In the genomic region with DNA sequence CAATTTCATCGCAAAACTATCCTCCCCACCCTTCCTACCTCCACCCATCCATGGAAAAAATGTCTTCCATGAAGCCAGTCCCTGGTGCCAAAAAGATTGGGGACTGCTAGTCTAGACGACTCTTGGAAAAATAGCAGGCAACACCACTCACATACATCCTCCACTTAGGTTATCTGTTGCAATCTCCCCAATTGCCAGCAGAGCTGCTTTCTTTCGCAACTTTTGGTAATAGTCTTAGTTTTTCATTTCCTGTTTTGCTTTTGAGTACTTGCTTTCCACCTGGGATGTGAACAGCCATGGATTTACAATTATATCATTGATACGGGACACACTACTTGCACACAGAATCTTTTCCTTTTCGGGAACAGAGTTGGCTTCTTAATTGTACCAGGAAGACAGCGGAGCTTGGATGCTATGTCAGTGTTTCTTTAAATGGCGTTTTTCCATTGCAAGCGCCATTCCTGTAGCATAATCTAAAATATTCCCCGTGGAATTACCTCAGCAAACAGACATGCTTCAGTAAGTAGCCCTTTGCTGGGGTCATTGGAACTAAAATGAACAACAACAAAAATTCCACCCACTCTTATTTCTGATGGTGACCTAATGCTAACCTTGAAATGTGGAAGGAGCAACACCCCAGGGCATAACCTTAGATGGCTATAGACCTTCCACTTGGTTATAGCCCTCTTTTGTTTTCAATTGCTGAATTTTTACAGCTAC, we compare ENCODE assay signal across 19 cellular contexts.
DNase-seq lines count a peak whose midpoint lies in the region; ATAC-seq and TF ChIP-seq lines count a peak whose summit lies in the region.
"Had no signal": no experiment of that assay in that cellular context is flagged by ENCODE, and none has a peak within 500 bp of the region (broad histone marks: within the 10 kb centered on the region; RNA-seq: fewer than 3 reads in every experiment).

No MANE protein-coding gene starts in this region.

- peak; percentile 7 for DNase-seq in AG09319 (ENCODE audit: extremely low read depth, low read depth)
- peak; percentile 21 for DNase-seq in HCEC 1CT
- peak; percentile 61 for DNase-seq in SKM-1 (lab: John Stamatoyannopoulos, UW; ENCODE audit: unreplicated experiment)
- peak; percentile 14 to 48 for DNase-seq in foreskin fibroblast
- no peak for DNase-seq in SK-N-DZ (ENCODE audit: low spot score)
- DNase-seq in activated effector memory CD4-positive, alpha-beta T cell treated with Interleukin-2 at 50 U/mL for 16 hours, result no peak
- DNase-seq in SJCRH30, result no peak
- DNase-seq: activated CD4-positive, alpha-beta T cell treated with anti-CD3 and anti-CD28 coated beads for 36 hours; activated naive CD8-positive, alpha-beta T cell treated with anti-CD3 and anti-CD28 coated beads for 36 hours; activated T-cell treated with anti-CD3 and anti-CD28 coated beads, Interleukin-2, amount 50 U/mL, for 24 hours; BE2C; caudate nucleus; effector CD4-positive, alpha-beta T cell; foreskin melanocyte; GOT3; stimulated activated CD4-positive, alpha-beta T cell treated with anti-CD3 and anti-CD28 coated beads, Interleukin-1b, Interleukin-23, amount 100 ng/mL, for 48 hours; T1000 had no signal

- ATAC-seq in GM21515 (IDR thresholded peaks at IDR 0.05; ENCODE audit: unreplicated experiment), result no peak
- ATAC-seq: activated CD4-positive, alpha-beta T cell treated with anti-CD3 and anti-CD28 coated beads for 36 hours; natural killer cell treated with Interleukin-12 subunit alpha and Interleukin-12 subunit beta and Interleukin-15 and Interleukin-18, amount 100 ng/mL, for 72 hours had no signal

- no peak overlapping the region for H3K27ac ChIP-seq in SJCRH30

- no peaks in the 10 kb centered on the region for H3K27me3 ChIP-seq in SJCRH30
- H3K27me3 ChIP-seq: BE2C had no signal

- no peaks in the 10 kb centered on the region for H3K4me1 ChIP-seq in SJCRH30
- H3K4me1 ChIP-seq: BE2C had no signal

- TF ChIP-seq CTCF in AG09319 (IDR thresholded peaks at IDR 0.05; ENCODE audit: low read depth, low read length) (no peak; the same call in 1 of the 2 replicates), foreskin fibroblast (IDR thresholded peaks at IDR 0.05; ENCODE audit: low read depth, low read length) (no peak)

- no peak overlapping the region for H3K4me3 ChIP-seq in foreskin fibroblast (ENCODE audit: low read depth in 1 of 2, low read length in 2 of 2)
- no peak overlapping the region for H3K4me3 ChIP-seq in SJCRH30

- H3K36me3 ChIP-seq in SJCRH30, result no peaks in the 10 kb centered on the region
- H3K36me3 ChIP-seq: BE2C had no signal

- H3K9me3 ChIP-seq in SJCRH30 (replicated peaks), result no peaks in the 10 kb centered on the region
- H3K9me3 ChIP-seq: BE2C had no signal

Comparison
In these comparisons a context has a peak if more than half of its experiments do, and no peak if none do; other contexts are left out.
1. DNase-seq: peak in AG09319 (single experiment), HCEC 1CT (single experiment), SKM-1 (single experiment) and foreskin fibroblast (2 of 2); none in SK-N-DZ (single experiment), activated effector memory CD4-positive, alpha-beta T cell treated with Interleukin-2 at 50 U/mL for 16 hours (single experiment) and SJCRH30 (0 of 2).